In genomic region chrX:47321978-47322377, GRCh38 we compare ENCODE assay signal across 17 cellular contexts. TPM values are rescaled to one million over a fixed set of nuclear protein-coding genes. Genes with fewer than 3 reads are reported as not detected.
DNase-seq lines count a peak whose midpoint lies in the region; ATAC-seq and TF ChIP-seq lines count a peak whose summit lies in the region.
"Had no signal": no experiment of that assay in that cellular context is flagged by ENCODE, and none has a peak within 500 bp of the region (broad histone marks: within the 10 kb centered on the region; RNA-seq: fewer than 3 reads in every experiment).

No MANE protein-coding gene starts in this region.

- peak overlapping the region in 2 of 5 experiments; percentile 31 to 72 for H3K4me3 Mint-ChIP-seq in brain
- H3K4me3 Mint-ChIP-seq: stimulated activated memory B cell treated with anti-CD40 and anti-IgM and Interleukin-4, amounts not matched to agents 10 μg/mL and 1 μg/mL and 100 μg/mL, for 72 hours had no signal

- no peaks in the 10 kb centered on the region for H3K27me3 Mint-ChIP-seq in brain
- H3K27me3 Mint-ChIP-seq: stimulated activated memory B cell treated with anti-CD40 and anti-IgM and Interleukin-4, amounts not matched to agents 10 μg/mL and 1 μg/mL and 100 μg/mL, for 72 hours had no signal

- H3K4me3 ChIP-seq in HUES48 (ENCODE audit: low read depth, low read length) (peak overlapping the region; percentile 36), osteoblast (ENCODE audit: insufficient read depth, low read length) (no peak overlapping the region), heart right ventricle (no peak overlapping the region), ascending aorta (no peak overlapping the region)
- H3K4me3 ChIP-seq: thoracic aorta had no signal

- peaks cover 18% of the 10 kb centered on the region for H3K4me1 Mint-ChIP-seq in brain
- H3K4me1 Mint-ChIP-seq: stimulated activated memory B cell treated with anti-CD40 and anti-IgM and Interleukin-4, amounts not matched to agents 10 μg/mL and 1 μg/mL and 100 μg/mL, for 72 hours had no signal

- DNase-seq in iPS-NIHi11 (ENCODE audit: low spot score) (peak; percentile 45), osteoblast (ENCODE audit: insufficient read length, low spot score, missing footprints) (no peak), kidney tubule cell (ENCODE audit: low spot score) (no peak), left cardiac atrium (no peak), heart right ventricle (no peak), ascending aorta (ENCODE audit: low spot score in 2 of 2) (no peak)
- DNase-seq: activated CD4-positive, alpha-beta T cell treated with anti-CD3 and anti-CD28 coated beads, Interleukin-2, amount 50 U/mL, for 1 hour; central memory CD4-positive, alpha-beta T cell; DMS79 treated with DMSO at 0.1 percent for 48 hours; NCI-H524 treated with DMSO at 0.1 percent for 48 hours had no signal

- no peaks in the 10 kb centered on the region for H3K36me3 Mint-ChIP-seq in brain
- H3K36me3 Mint-ChIP-seq: stimulated activated memory B cell treated with anti-CD40 and anti-IgM and Interleukin-4, amounts not matched to agents 10 μg/mL and 1 μg/mL and 100 μg/mL, for 72 hours had no signal

- no peak for ATAC-seq in left cardiac atrium
- no peak for ATAC-seq in heart right ventricle
- ATAC-seq: Right ventricle myocardium inferior; stimulated activated memory B cell treated with anti-CD40 and anti-IgM and Interleukin-4, amounts not matched to agents 10 μg/mL and 1 μg/mL and 100 μg/mL, for 72 hours had no signal

- no peaks in the 10 kb centered on the region for H3K79me2 ChIP-seq in osteoblast (ENCODE audit: insufficient read depth, low read length)

- H3K4me1 ChIP-seq in HUES48 (ENCODE audit: control insufficient read depth, insufficient read depth, low read length): peaks cover 15% of the 10 kb centered on the region
- no peaks in the 10 kb centered on the region for H3K4me1 ChIP-seq in osteoblast (ENCODE audit: insufficient read depth, low read length)
- no peaks in the 10 kb centered on the region for H3K4me1 ChIP-seq in heart right ventricle
- H3K4me1 ChIP-seq in ascending aorta: no peaks in the 10 kb centered on the region
- H3K4me1 ChIP-seq: esophagus muscularis mucosa had no signal

- H3K9me3 ChIP-seq in HUES48 (ENCODE audit: control insufficient read depth, insufficient read depth, low read length) (no peaks in the 10 kb centered on the region), osteoblast (ENCODE audit: low read depth, low read length) (no peaks in the 10 kb centered on the region), heart right ventricle (no peaks in the 10 kb centered on the region), ascending aorta (no peaks in the 10 kb centered on the region)
- H3K9me3 ChIP-seq: esophagus muscularis mucosa, thoracic aorta had no signal

- peaks cover 0 to 10% (median 0%) of the 10 kb centered on the region in 5 experiments for H3K9me3 Mint-ChIP-seq in brain

- no peaks in the 10 kb centered on the region for H4K20me1 ChIP-seq in osteoblast (ENCODE audit: insufficient read depth, low read length)

- H3K27ac ChIP-seq in HUES48 (ENCODE audit: low read depth, low read length) (peak overlapping the region; percentile 91), osteoblast (ENCODE audit: low read depth, low read length) (no peak overlapping the region), heart right ventricle (no peak overlapping the region), ascending aorta (no peak overlapping the region)
- H3K27ac ChIP-seq: esophagus muscularis mucosa, thoracic aorta had no signal

- no peak overlapping the region for H3K4me2 ChIP-seq in osteoblast (ENCODE audit: insufficient read depth, low read length)

- TF ChIP-seq CTCF in brain (conservative IDR thresholded peaks at IDR 0.05) (no peak), osteoblast (IDR thresholded peaks at IDR 0.05; ENCODE audit: extremely low read depth, low read depth, low read length) (no peak), heart right ventricle (IDR thresholded peaks at IDR 0.05) (no peak), ascending aorta (IDR thresholded peaks at IDR 0.05) (no peak)

- H3K36me3 ChIP-seq in HUES48 (ENCODE audit: control insufficient read depth, insufficient read depth, low read length): no peaks in the 10 kb centered on the region
- H3K36me3 ChIP-seq in osteoblast (ENCODE audit: insufficient read depth, low read length): no peaks in the 10 kb centered on the region
- H3K36me3 ChIP-seq in heart right ventricle: no peaks in the 10 kb centered on the region
- H3K36me3 ChIP-seq in ascending aorta: no peaks in the 10 kb centered on the region
- H3K36me3 ChIP-seq: esophagus muscularis mucosa, thoracic aorta had no signal

- WGBS in heart right ventricle, 2 donors: 81 to 90% methylated on average over 13 to 16 of the region's 16 CpGs

- H3K27ac Mint-ChIP-seq in brain: peak overlapping the region in 3 of 5 experiments; percentile 83 to 99 (median 97)
- H3K27ac Mint-ChIP-seq: stimulated activated memory B cell treated with anti-CD40 and anti-IgM and Interleukin-4, amounts not matched to agents 10 μg/mL and 1 μg/mL and 100 μg/mL, for 72 hours had no signal

- H3K27me3 ChIP-seq in HUES48 (ENCODE audit: control insufficient read depth, insufficient read depth, low read length): no peaks in the 10 kb centered on the region
- H3K27me3 ChIP-seq in osteoblast (ENCODE audit: insufficient read depth, low read length): no peaks in the 10 kb centered on the region
- peaks cover 0 to 14% (median 0%) of the 10 kb centered on the region in 7 donors for H3K27me3 ChIP-seq in heart right ventricle
- no peaks in the 10 kb centered on the region for H3K27me3 ChIP-seq in ascending aorta
- H3K27me3 ChIP-seq: esophagus muscularis mucosa had no signal

- H2AFZ ChIP-seq in osteoblast (ENCODE audit: low read length): peak overlapping the region; percentile 91

- peak overlapping the region; percentile 59 for H3K9ac ChIP-seq in HUES48 (ENCODE audit: low read depth, low read length)

- intact Hi-C loops in left cardiac atrium (cut with DNase I) (no loop called here), heart right ventricle (cut with DNase I) (no loop called here), ascending aorta (cut with DNase I) (no loop called here)

RNA-seq across cellular contexts. Expression of gene ZNF157, which starts 48.4 kb away (rescaled TPM):
- polyA plus RNA-seq in brain (ENCODE audit: insufficient read depth, low read depth, low replicate concordance) (1.6 TPM), heart right ventricle (under 1 TPM; 0.03 to 0.15 TPM)
- total RNA-seq in osteoblast (under 0.01 TPM in 1 of 2 replicates, not detected in the other), left cardiac atrium (under 1 TPM in 1 of 2 donors, not detected in 1; 0.13 TPM), heart right ventricle (under 1 TPM in 3 of 10 donors, not detected in 7; 0.15 to 0.25 (median 0.23) TPM), ascending aorta (not detected)
- total RNA-seq: glomerular endothelial cell, Right ventricle myocardium inferior, thoracic aorta had no signal
